32 cellular contexts compared by ENCODE assay signal in genomic region chr11:77353131-77353530, GRCh38. TPM values are rescaled to one million over a fixed set of nuclear protein-coding genes. Genes with fewer than 3 reads are reported as not detected.
A peak's percentile ranks its signal among the peaks of the same experiment; 100 is the strongest.
DNase-seq lines count a peak whose midpoint lies in the region; ATAC-seq and TF ChIP-seq lines count a peak whose summit lies in the region.
"Had no signal": no experiment of that assay in that cellular context is flagged by ENCODE, and none has a peak within 500 bp of the region (broad histone marks: within the 10 kb centered on the region; RNA-seq: fewer than 3 reads in every experiment).

No MANE protein-coding gene starts in this region.

- intact Hi-C loops in A673 (cut with micrococcal nuclease; ENCODE audit: unreplicated experiment): no loop called here

- H3K36me3 ChIP-seq in cardiac muscle cell (no peaks in the 10 kb centered on the region), right atrium auricular region (no peaks in the 10 kb centered on the region), subcutaneous abdominal adipose tissue (ENCODE audit: control insufficient read depth in 5 of 5, insufficient read depth in 5 of 5, low read length in 5 of 5) (peaks cover 4 to 29% (median 7%) of the 10 kb centered on the region in 5 donors), A673 (ENCODE audit: insufficient read depth, low read length, poor library complexity, severe bottlenecking) (no peaks in the 10 kb centered on the region), SJCRH30 (no peaks in the 10 kb centered on the region)
- H3K36me3 ChIP-seq: thoracic aorta had no signal

- ATAC-seq in GM19328 (IDR thresholded peaks at IDR 0.05; ENCODE audit: unreplicated experiment): no peak
- ATAC-seq: activated CD8-positive, alpha-beta T cell treated with anti-CD3 and anti-CD28 coated beads for 36 hours; esophagus mucosa; left colon; pancreas; PC-3 had no signal

- H3K27me3 ChIP-seq in cardiac muscle cell (no peaks in the 10 kb centered on the region), right atrium auricular region (no peaks in the 10 kb centered on the region), subcutaneous abdominal adipose tissue (ENCODE audit: control insufficient read depth in 5 of 5, insufficient read depth in 4 of 5, low read length in 5 of 5) (no peaks in the 10 kb centered on the region), A673 (replicated peaks; ENCODE audit: insufficient read depth, low read depth, low read length, poor library complexity) (no peaks in the 10 kb centered on the region), SJCRH30 (no peaks in the 10 kb centered on the region)
- H3K27me3 ChIP-seq: pancreas had no signal

- POLR2A ChIA-PET in A673 (lab: Charles Lee; ENCODE audit: low non-redundant PET): no interaction called here

- CTCF ChIA-PET in A673 (lab: Charles Lee): no interaction called here

- DNase-seq in cardiac muscle cell (ENCODE audit: low read depth in 1 of 2, low spot score in 1 of 2) (no peak), right atrium auricular region (ENCODE audit: low spot score) (no peak), MV-4-11 (lab: John Stamatoyannopoulos, UW) (peak; percentile 53), globus pallidus (ENCODE audit: low spot score) (peak; percentile 12), A673 (ENCODE audit: low spot score) (no peak), SJCRH30 (no peak)
- DNase-seq: activated CD8-positive, alpha-beta memory T cell treated with anti-CD3 and anti-CD28 coated beads, Interleukin-2, amount 50 U/mL, for 48 hours; activated CD8-positive, alpha-beta T cell treated with anti-CD3 and anti-CD28 coated beads for 36 hours; activated naive CD4-positive, alpha-beta T cell treated with Interleukin-2 at 50 U/mL for 16 hours; cerebellar nuclear complex; DMS153; hippocampal formation; left colon; mesenchymal stem cell; NCI-H1417 treated with DMSO at 0.1 percent for 48 hours; NCI-H2029 treated with DMSO at 0.1 percent for 48 hours; NCI-H226; NCI-H526 treated with DMSO at 0.1 percent for 48 hours; NK-92 treated with Interleukin-12 subunit alpha and Interleukin-12 subunit beta, amount 100 ng/mL, for 24 hours; pancreas; PC-3; stimulated activated CD8-positive, alpha-beta memory T cell treated with anti-CD3 and anti-CD28 coated beads, Interleukin-4, amount 100 ng/mL, for 48 hours had no signal

- H3K9me3 ChIP-seq in cardiac muscle cell (ENCODE audit: low read depth): no peaks in the 10 kb centered on the region
- H3K9me3 ChIP-seq in right atrium auricular region: no peaks in the 10 kb centered on the region
- H3K9me3 ChIP-seq in subcutaneous abdominal adipose tissue (ENCODE audit: control insufficient read depth in 5 of 5, low read length in 5 of 5): no peaks in the 10 kb centered on the region
- H3K9me3 ChIP-seq in A673 (ENCODE audit: low read depth, low read length, poor library complexity, severe bottlenecking): no peaks in the 10 kb centered on the region
- H3K9me3 ChIP-seq in SJCRH30 (replicated peaks): no peaks in the 10 kb centered on the region
- H3K9me3 ChIP-seq: pancreas, thoracic aorta had no signal

- peak overlapping the region in 2 of 5 donors; percentile 2 to 26 for H3K9ac ChIP-seq in subcutaneous abdominal adipose tissue (ENCODE audit: low read length in 5 of 5)

- no TSS peak for BruUV-seq in A673 (replicated peaks; lab: Mats Ljungman, UMichigan)

- H3K4me1 ChIP-seq in cardiac muscle cell (ENCODE audit: low read depth): peaks cover 16% of the 10 kb centered on the region
- H3K4me1 ChIP-seq in right atrium auricular region: peaks cover 0 to 7% of the 10 kb centered on the region in 2 donors
- peaks cover 0 to 23% (median 19%) of the 10 kb centered on the region in 5 donors for H3K4me1 ChIP-seq in subcutaneous abdominal adipose tissue (ENCODE audit: control insufficient read depth in 5 of 5, insufficient read depth in 5 of 5, low read length in 5 of 5)
- H3K4me1 ChIP-seq in A673 (ENCODE audit: insufficient read depth, low read length, poor library complexity, severe bottlenecking): no peaks in the 10 kb centered on the region
- peaks cover 5% of the 10 kb centered on the region for H3K4me1 ChIP-seq in SJCRH30
- H3K4me1 ChIP-seq: pancreas had no signal

- no peak overlapping the region for H3K4me3 ChIP-seq in cardiac muscle cell
- no peak overlapping the region for H3K4me3 ChIP-seq in right atrium auricular region
- H3K4me3 ChIP-seq in subcutaneous abdominal adipose tissue (ENCODE audit: low read depth in 1 of 5, low read length in 5 of 5): peak overlapping the region in 1 of 5 donors; percentile 16
- no peak overlapping the region for H3K4me3 ChIP-seq in A673 (ENCODE audit: low read depth, low read length, poor library complexity, severe bottlenecking)
- H3K4me3 ChIP-seq in SJCRH30: no peak overlapping the region
- H3K4me3 ChIP-seq: pancreas, thoracic aorta had no signal

- H3K27ac ChIP-seq in cardiac muscle cell (peak overlapping the region; percentile 29), right atrium auricular region (no peak overlapping the region), subcutaneous abdominal adipose tissue (ENCODE audit: low read depth, low read length) (peak overlapping the region; percentile 15), A673 (ENCODE audit: low read depth, low read length, poor library complexity, severe bottlenecking) (no peak overlapping the region), SJCRH30 (no peak overlapping the region)
- H3K27ac ChIP-seq: pancreas, thoracic aorta had no signal

- TF ChIP-seq CTCF in cardiac muscle cell (IDR thresholded peaks at IDR 0.05; ENCODE audit: low read depth, low read length): no peak
- TF ChIP-seq CTCF in right atrium auricular region (IDR thresholded peaks at IDR 0.05): no peak
- TF ChIP-seq CTCF in A673 (conservative IDR thresholded peaks at IDR 0.05; ENCODE audit: low read depth, low read length): no peak

RNA-seq across cellular contexts. Expression of gene GDPD4, which starts 51.6 kb away (rescaled TPM):
- total RNA-seq in cardiac muscle cell (not detected in 2 replicates), right atrium auricular region (not detected), A673 (2021) (not detected in 2 replicates)
- not detected in 2 replicates for polyA plus RNA-seq in cardiac muscle cell
- total RNA-seq in SJCRH30 (2014; rRNA removed; shearing (Covaris generic)): not detected in 2 replicates
- total RNA-seq: activated CD8-positive, alpha-beta T cell treated with anti-CD3 and anti-CD28 coated beads for 36 hours; activated T-helper 1 cell treated with anti-CD3 and anti-CD28 coated beads, Interleukin-12 subunit alpha, Interleukin-12 subunit beta, Interleukin-2, Interleukin-4 antibody, amounts not matched to agents 30 ng/mL and 10 ng/mL and 1 ng/mL, durations not matched to agents 14 hours and 24 hours and 36 hours; dermis microvascular lymphatic vessel endothelial cell; esophagus mucosa; left colon; MCF 10A; neural crest cell; pancreas; PC-3; thoracic aorta; urinary bladder had no signal
- polyA plus RNA-seq: BJ, pancreas, urinary bladder had no signal

Comparison
In these comparisons a context has a peak if more than half of its experiments do, and no peak if none do; other contexts are left out.
1. H3K27ac ChIP-seq: peak in cardiac muscle cell (single experiment) and subcutaneous abdominal adipose tissue (single experiment); none in right atrium auricular region (0 of 2), A673 (single experiment) and SJCRH30 (single experiment).
2. DNase-seq: peak in MV-4-11 (single experiment) and globus pallidus (single experiment); none in cardiac muscle cell (0 of 2), right atrium auricular region (single experiment), A673 (single experiment) and SJCRH30 (0 of 2).